Comparison of ENCODE assay signal across 11 cellular contexts in the genomic region with DNA sequence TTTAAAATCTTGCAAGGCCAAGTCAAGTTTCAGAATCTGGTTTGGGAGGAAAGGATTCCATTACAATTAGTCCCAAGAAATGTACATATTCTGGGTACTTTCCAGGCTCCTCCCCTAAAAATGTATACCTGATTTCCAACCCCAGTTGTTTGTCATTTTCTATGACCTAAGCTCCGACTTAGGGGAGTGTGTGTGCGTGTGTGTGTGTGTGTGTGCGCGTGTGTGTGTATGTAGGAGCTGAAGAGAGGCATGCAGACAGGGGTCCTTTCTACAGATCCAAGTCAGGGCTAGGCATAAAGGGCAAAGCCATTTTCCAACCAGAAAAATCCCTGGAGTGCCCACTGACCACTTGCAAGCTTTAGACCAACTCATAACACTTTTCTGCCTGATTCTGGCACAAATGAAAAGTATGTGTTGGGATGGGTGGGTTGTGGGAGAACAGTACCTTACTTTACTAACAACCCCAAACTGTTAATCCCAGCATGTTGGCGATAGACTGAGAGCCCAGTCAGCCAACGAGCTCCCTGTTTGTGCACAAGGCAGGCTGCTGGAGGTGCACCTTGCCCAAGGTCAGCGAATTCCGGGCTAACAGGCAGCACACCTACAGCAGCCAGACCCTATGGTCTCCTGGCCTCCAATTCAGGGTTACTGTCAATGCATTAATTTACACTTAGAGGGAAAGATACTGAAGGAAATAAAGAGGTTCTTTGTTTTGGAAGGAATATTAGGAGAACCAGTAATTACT. TPM values are rescaled to one million over a fixed set of nuclear protein-coding genes. Genes with fewer than 3 reads are reported as not detected.
A peak's percentile ranks its signal among the peaks of the same experiment; 100 is the strongest.
DNase-seq lines count a peak whose midpoint lies in the region; ATAC-seq and TF ChIP-seq lines count a peak whose summit lies in the region.
"Had no signal": no experiment of that assay in that cellular context is flagged by ENCODE, and none has a peak within 500 bp of the region (broad histone marks: within the 10 kb centered on the region; RNA-seq: fewer than 3 reads in every experiment).

No MANE protein-coding gene starts in this region.

- no peak for ATAC-seq in heart right ventricle
- ATAC-seq in GM21723 (IDR thresholded peaks at IDR 0.05; ENCODE audit: unreplicated experiment): no peak

- no peaks in the 10 kb centered on the region for H3K9me3 ChIP-seq in right atrium auricular region
- no peaks in the 10 kb centered on the region for H3K9me3 ChIP-seq in heart right ventricle
- no peaks in the 10 kb centered on the region for H3K9me3 ChIP-seq in ectodermal cell (ENCODE audit: control insufficient read depth, low read length)

- H3K9me3 Mint-ChIP-seq in mesothelial cell of epicardium: no peaks in the 10 kb centered on the region
- H3K9me3 Mint-ChIP-seq in activated T-helper 2 cell treated with anti-CD3 and anti-CD28 coated beads, Interferon-gamma antibody, Interleukin-2, Interleukin-4, amounts not matched to agents 10 μg/mL and 5 μg/mL and 100 μg/mL, durations not matched to agents 14 hours and 24 hours and 36 hours: no peaks in the 10 kb centered on the region

- H3K4me3 Mint-ChIP-seq in mesothelial cell of epicardium: peak overlapping the region; percentile 72
- H3K4me3 Mint-ChIP-seq in activated T-helper 2 cell treated with anti-CD3 and anti-CD28 coated beads, Interferon-gamma antibody, Interleukin-2, Interleukin-4, amounts not matched to agents 10 μg/mL and 5 μg/mL and 100 μg/mL, durations not matched to agents 14 hours and 24 hours and 36 hours (ENCODE audit: low read depth): no peak overlapping the region

- no peak for DNase-seq in right atrium auricular region (ENCODE audit: low spot score)
- no peak for DNase-seq in heart right ventricle
- DNase-seq in mesothelial cell of epicardium (ENCODE audit: low spot score in 2 of 2, unreplicated experiment in 2 of 2): no peak
- no peak for DNase-seq in NCI-H226
- DNase-seq in anterior cingulate cortex (lab: John Stamatoyannopoulos, UW): no peak
- no peak for DNase-seq in activated T-helper 2 cell treated with anti-CD3 and anti-CD28 coated beads, Interferon-gamma antibody, Interleukin-2, Interleukin-4, amounts not matched to agents 10 μg/mL and 5 μg/mL and 100 μg/mL, durations not matched to agents 14 hours and 24 hours and 36 hours (ENCODE audit: low spot score)
- DNase-seq: activated CD8-positive, alpha-beta memory T cell treated with anti-CD3 and anti-CD28 coated beads, Interleukin-2, amount 50 U/mL, for 4 hours; central memory CD4-positive, alpha-beta T cell; NCI-H1694 treated with DMSO at 0.1 percent for 48 hours had no signal

- H3K4me3 ChIP-seq in right atrium auricular region (peak overlapping the region; percentile 71 to 82), heart right ventricle (peak overlapping the region in 5 of 10 donors; percentile 58 to 72 (median 66)), ectodermal cell (ENCODE audit: insufficient read depth, low read depth, low read length) (peak overlapping the region; percentile 84)

- intact Hi-C loops in heart right ventricle (cut with DNase I): loop anchor here in 6 of 10 donors (2.0 to 10.0 kb wide), 7 partner anchors 63 to 258 kb away; no protein-coding TSS in a partner anchor
- intact Hi-C loops in activated T-helper 2 cell treated with anti-CD3 and anti-CD28 coated beads, Interferon-gamma antibody, Interleukin-2, Interleukin-4, amounts not matched to agents 10 μg/mL and 5 μg/mL and 100 μg/mL, durations not matched to agents 14 hours and 24 hours and 36 hours (cut with micrococcal nuclease): no loop called here

- H3K36me3 ChIP-seq in right atrium auricular region (no peaks in the 10 kb centered on the region), heart right ventricle (no peaks in the 10 kb centered on the region), ectodermal cell (ENCODE audit: control insufficient read depth, insufficient read depth, low read length) (peaks cover 9% of the 10 kb centered on the region)

- TF ChIP-seq CTCF in right atrium auricular region (IDR thresholded peaks at IDR 0.05): no peak
- no peak for TF ChIP-seq CTCF in heart right ventricle (IDR thresholded peaks at IDR 0.05)
- TF ChIP-seq CTCF in mesothelial cell of epicardium (IDR thresholded peaks at IDR 0.05; ENCODE audit: unreplicated experiment): no peak

- H3K4me1 ChIP-seq in right atrium auricular region: peaks cover 0 to 51% of the 10 kb centered on the region in 2 donors
- peaks cover 0 to 32% (median 20%) of the 10 kb centered on the region in 9 donors for H3K4me1 ChIP-seq in heart right ventricle
- peaks cover 60% of the 10 kb centered on the region for H3K4me1 ChIP-seq in ectodermal cell (ENCODE audit: control insufficient read depth, insufficient read depth, low read length)

- H3K27me3 Mint-ChIP-seq in mesothelial cell of epicardium (ENCODE audit: low read depth): peaks cover 89% of the 10 kb centered on the region
- H3K27me3 Mint-ChIP-seq in activated T-helper 2 cell treated with anti-CD3 and anti-CD28 coated beads, Interferon-gamma antibody, Interleukin-2, Interleukin-4, amounts not matched to agents 10 μg/mL and 5 μg/mL and 100 μg/mL, durations not matched to agents 14 hours and 24 hours and 36 hours (ENCODE audit: low read depth): peaks cover 39% of the 10 kb centered on the region

- H3K27me3 ChIP-seq in right atrium auricular region (no peaks in the 10 kb centered on the region), heart right ventricle (peaks cover 3 to 67% (median 44%) of the 10 kb centered on the region in 7 donors), ectodermal cell (ENCODE audit: control insufficient read depth, insufficient read depth, low read length, poor library complexity, severe bottlenecking) (peaks cover 41% of the 10 kb centered on the region)

- no peaks in the 10 kb centered on the region for H3K36me3 Mint-ChIP-seq in mesothelial cell of epicardium
- H3K36me3 Mint-ChIP-seq in activated T-helper 2 cell treated with anti-CD3 and anti-CD28 coated beads, Interferon-gamma antibody, Interleukin-2, Interleukin-4, amounts not matched to agents 10 μg/mL and 5 μg/mL and 100 μg/mL, durations not matched to agents 14 hours and 24 hours and 36 hours (ENCODE audit: low read depth): no peaks in the 10 kb centered on the region

- peak overlapping the region; percentile 90 to 97 for H3K27ac ChIP-seq in right atrium auricular region
- peak overlapping the region in 1 of 10 donors; percentile 66 for H3K27ac ChIP-seq in heart right ventricle
- no peak overlapping the region for H3K27ac ChIP-seq in ectodermal cell (ENCODE audit: insufficient read depth, low read depth, low read length, poor library complexity, severe bottlenecking)

- 78 to 85% methylated on average over 8 of the region's 8 CpGs for WGBS in heart right ventricle, 2 donors
- 55% methylated on average over 8 of the region's 8 CpGs for WGBS in ectodermal cell, 2 experiments

- peaks cover 41% of the 10 kb centered on the region for H3K4me1 Mint-ChIP-seq in mesothelial cell of epicardium
- peaks cover 2% of the 10 kb centered on the region for H3K4me1 Mint-ChIP-seq in activated T-helper 2 cell treated with anti-CD3 and anti-CD28 coated beads, Interferon-gamma antibody, Interleukin-2, Interleukin-4, amounts not matched to agents 10 μg/mL and 5 μg/mL and 100 μg/mL, durations not matched to agents 14 hours and 24 hours and 36 hours (ENCODE audit: low read depth)

- no peak overlapping the region for H3K27ac Mint-ChIP-seq in mesothelial cell of epicardium
- H3K27ac Mint-ChIP-seq in activated T-helper 2 cell treated with anti-CD3 and anti-CD28 coated beads, Interferon-gamma antibody, Interleukin-2, Interleukin-4, amounts not matched to agents 10 μg/mL and 5 μg/mL and 100 μg/mL, durations not matched to agents 14 hours and 24 hours and 36 hours: no peak overlapping the region

RNA-seq across cellular contexts. Expression of gene TRABD2B, which starts 1.7 kb away (rescaled TPM):
- total RNA-seq in right atrium auricular region: 1 to 10 TPM; 3.1 to 8.1 TPM
- total RNA-seq in heart right ventricle: 1 to 10 TPM in 1 of 10 donors, under 1 TPM in 9; 0.21 to 1.1 (median 0.53) TPM
- polyA plus RNA-seq in heart right ventricle: under 1 TPM; 0.44 to 0.83 TPM
- 18.9 TPM for polyA plus RNA-seq in ectodermal cell (2013, experiment 1 of 4)
- 14.7 TPM for polyA plus RNA-seq in ectodermal cell (2013, experiment 2 of 4)
- polyA plus RNA-seq in ectodermal cell (2013, experiment 3 of 4): 10.7 TPM
- polyA plus RNA-seq in ectodermal cell (2013, experiment 4 of 4): 13.5 TPM
- 5.8 to 6.2 TPM (median 6.0 TPM) in 3 replicates for total RNA-seq in mesothelial cell of epicardium
- total RNA-seq in activated T-helper 2 cell treated with anti-CD3 and anti-CD28 coated beads, Interferon-gamma antibody, Interleukin-2, Interleukin-4, amounts not matched to agents 10 μg/mL and 5 μg/mL and 100 μg/mL, durations not matched to agents 14 hours and 24 hours and 36 hours: not detected in 2 replicates
